Comparison of ENCODE assay signal across 8 cellular contexts in genomic region chr2:18117592-18117991, GRCh38.
A peak's percentile ranks its signal among the peaks of the same experiment; 100 is the strongest.
DNase-seq lines count a peak whose midpoint lies in the region; ATAC-seq and TF ChIP-seq lines count a peak whose summit lies in the region.

No MANE protein-coding gene starts in this region.

- peaks cover 2% of the 10 kb centered on the region in 2 donors for H3K9me3 Mint-ChIP-seq in activated T-cell treated with anti-CD3 and anti-CD28 coated beads, Interleukin-2, amount 50 U/mL, for 72 hours
- H3K9me3 Mint-ChIP-seq in effector memory CD8-positive, alpha-beta T cell = peaks cover 0 to 2% of the 10 kb centered on the region in 2 donors

- peak; percentile 2 for DNase-seq in activated T-cell treated with anti-CD3 and anti-CD28 coated beads, Interleukin-2, amount 50 U/mL, for 72 hours
- no peak for DNase-seq in activated T-cell treated with anti-CD3 and anti-CD28 coated beads, Interleukin-2, amount 50 U/mL, for 1 hour
- DNase-seq in H4 (ENCODE audit: low spot score) = peak; percentile 49
- DNase-seq in KBM-7 = peak; percentile 5
- DNase-seq in WERI-Rb-1 = peak; percentile 87
- DNase-seq in left kidney (ENCODE audit: low read depth, low spot score) = peak; percentile 16
- no peak for DNase-seq in effector memory CD8-positive, alpha-beta T cell
- DNase-seq in NCI-H2227 treated with DMSO at 0.1 percent for 48 hours (lab: John Stamatoyannopoulos, UW) = no peak

- no peaks in the 10 kb centered on the region for H3K36me3 ChIP-seq in WERI-Rb-1

- no peaks in the 10 kb centered on the region for H3K4me1 Mint-ChIP-seq in activated T-cell treated with anti-CD3 and anti-CD28 coated beads, Interleukin-2, amount 50 U/mL, for 72 hours (ENCODE audit: low read depth)
- H3K4me1 Mint-ChIP-seq in effector memory CD8-positive, alpha-beta T cell (ENCODE audit: low read depth in 2 of 2) = no peaks in the 10 kb centered on the region

- no peak overlapping the region for H3K27ac Mint-ChIP-seq in activated T-cell treated with anti-CD3 and anti-CD28 coated beads, Interleukin-2, amount 50 U/mL, for 72 hours
- no peak overlapping the region for H3K27ac Mint-ChIP-seq in effector memory CD8-positive, alpha-beta T cell

- in situ Hi-C loops in KBM-7 (cut with MboI; ENCODE audit: low pct_unique_long_range_greater_than_20kb, low sequenced_read_pairs) = no loop called here

- ATAC-seq in activated T-cell treated with anti-CD3 and anti-CD28 coated beads, Interleukin-2, amount 50 U/mL, for 72 hours (replicated peaks in 1 of 2) = no peak
- ATAC-seq in effector memory CD8-positive, alpha-beta T cell (replicated peaks) = no peak

- no peaks in the 10 kb centered on the region for H3K27me3 ChIP-seq in WERI-Rb-1 (ENCODE audit: insufficient read depth, low read depth, severe bottlenecking)

- H3K27me3 Mint-ChIP-seq in activated T-cell treated with anti-CD3 and anti-CD28 coated beads, Interleukin-2, amount 50 U/mL, for 72 hours (ENCODE audit: low read depth) = peaks cover 10% of the 10 kb centered on the region
- H3K27me3 Mint-ChIP-seq in effector memory CD8-positive, alpha-beta T cell = peaks cover 0 to 7% of the 10 kb centered on the region in 2 donors

- peak; percentile 91 for TF ChIP-seq CTCF in WERI-Rb-1 (IDR thresholded peaks at IDR 0.05; ENCODE audit: low read depth, low read length)

- no peaks in the 10 kb centered on the region for H3K36me3 Mint-ChIP-seq in activated T-cell treated with anti-CD3 and anti-CD28 coated beads, Interleukin-2, amount 50 U/mL, for 72 hours (ENCODE audit: insufficient read depth in 2 of 2)
- H3K36me3 Mint-ChIP-seq in effector memory CD8-positive, alpha-beta T cell (ENCODE audit: insufficient read depth) = no peaks in the 10 kb centered on the region

- H3K27ac ChIP-seq in WERI-Rb-1 = no peak overlapping the region

- no peak overlapping the region for H3K4me3 Mint-ChIP-seq in activated T-cell treated with anti-CD3 and anti-CD28 coated beads, Interleukin-2, amount 50 U/mL, for 72 hours
- no peak overlapping the region for H3K4me3 Mint-ChIP-seq in effector memory CD8-positive, alpha-beta T cell

- peaks cover 12% of the 10 kb centered on the region for H3K9me3 ChIP-seq in WERI-Rb-1 (ENCODE audit: severe bottlenecking)

- H3K4me3 ChIP-seq in WERI-Rb-1 (ENCODE audit: low read depth, low read length) = no peak overlapping the region

Comparison
In these comparisons a context has a peak if more than half of its experiments do, and no peak if none do; other contexts are left out.
1. DNase-seq: peak in activated T-cell treated with anti-CD3 and anti-CD28 coated beads, Interleukin-2, amount 50 U/mL, for 72 hours (2 of 2), H4 (single experiment), KBM-7 (single experiment), WERI-Rb-1 (single experiment) and left kidney (single experiment); none in activated T-cell treated with anti-CD3 and anti-CD28 coated beads, Interleukin-2, amount 50 U/mL, for 1 hour (single experiment), effector memory CD8-positive, alpha-beta T cell (0 of 3) and NCI-H2227 treated with DMSO at 0.1 percent for 48 hours (single experiment).